1 cellular context compared by ENCODE assay signal in the genomic region with DNA sequence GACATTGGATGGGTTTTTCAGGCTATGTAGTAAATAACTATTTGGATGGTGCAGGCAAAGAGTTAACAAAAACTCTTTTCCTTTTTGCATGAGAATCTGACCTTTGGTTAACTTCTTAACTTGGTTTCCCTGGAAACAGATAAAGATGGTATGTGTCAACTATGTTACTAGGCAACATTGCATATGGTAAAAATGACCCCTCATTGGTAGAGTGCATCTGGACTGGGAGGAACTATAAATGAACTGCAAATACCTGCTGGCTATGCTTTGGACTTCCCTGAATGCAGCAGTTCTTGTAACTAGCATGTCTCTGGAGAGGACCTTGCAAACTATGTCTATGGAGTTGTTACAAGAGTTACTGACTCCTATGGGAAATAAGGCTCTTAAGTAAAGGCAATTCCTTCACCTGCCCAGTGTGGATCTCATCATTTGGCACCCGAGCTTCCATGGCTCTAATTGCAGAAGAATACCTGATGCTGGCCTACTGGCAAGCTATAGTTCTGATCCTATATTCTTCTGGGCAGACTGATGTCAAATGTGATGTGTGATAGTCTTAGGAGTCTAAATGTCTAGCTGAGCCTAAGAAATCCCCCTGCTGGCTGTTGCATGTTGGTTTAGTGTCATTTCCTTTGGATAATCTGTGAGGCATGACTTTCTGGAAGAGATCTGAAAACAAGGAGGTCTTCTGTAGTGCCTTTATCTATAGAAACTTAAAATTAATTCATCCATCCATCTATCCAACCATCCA.
TF ChIP-seq lines count a peak whose summit lies in the region.

No MANE protein-coding gene starts in this region.

TF ChIP-seq in HepG2, 621 proteins besides CTCF, POLR2A, EP300 and RAD21:
- TF ChIP-seq POGZ (CRISPR knock-in tag; IDR thresholded peaks at IDR 0.05) = peak; percentile 38; the same call in 1 of the 2 replicates
- 0 out of 2 replicates have a peak, but pooled peaks have one; percentile 13 for TF ChIP-seq ZMYM2 (CRISPR knock-in tag; IDR thresholded peaks at IDR 0.05)
- 0 out of 2 replicates have a peak, but pooled peaks have one; percentile 74 for TF ChIP-seq FOXO4 (CRISPR knock-in tag; conservative IDR thresholded peaks at IDR 0.05)
- TF ChIP-seq ASH2L (IDR thresholded peaks at IDR 0.05; ENCODE audit: insufficient read length, low read depth, low read length) = peak; percentile 8
- no peak for TF ChIP-seq SAFB2 (CRISPR knock-in tag; IDR thresholded peaks at IDR 0.05; ENCODE audit: borderline replicate concordance, low read depth)
- 0 out of 2 replicates have a peak, but pooled peaks have one; percentile 52 for TF ChIP-seq PPARG (CRISPR knock-in tag; conservative IDR thresholded peaks at IDR 0.05)
- TF ChIP-seq RFX3 (CRISPR knock-in tag; IDR thresholded peaks at IDR 0.05) = peak; percentile 58
- TF ChIP-seq PHF5A (CRISPR knock-in tag; IDR thresholded peaks at IDR 0.05; ENCODE audit: low read depth, unreplicated experiment) = no peak
- peak; percentile 13; the same call in 1 of the 2 replicates for TF ChIP-seq SAP130 (CRISPR knock-in tag; IDR thresholded peaks at IDR 0.05; ENCODE audit: low read depth)
- peak; percentile 31; the same call in 1 of the 2 replicates for TF ChIP-seq NR2F6 (IDR thresholded peaks at IDR 0.05)
- TF ChIP-seq NR2F6 (CRISPR knock-in tag; IDR thresholded peaks at IDR 0.05) = no peak
- peak; percentile 79 for TF ChIP-seq PAXIP1 (CRISPR knock-in tag; conservative IDR thresholded peaks at IDR 0.05)
- TF ChIP-seq THAP11 (CRISPR knock-in tag; IDR thresholded peaks at IDR 0.05) = no peak
- TF ChIP-seq HNF4A (CRISPR knock-in tag; IDR thresholded peaks at IDR 0.05) = peak; percentile 16; the same call in 1 of the 2 replicates
- peak; percentile 93 for TF ChIP-seq ZNF652 (CRISPR knock-in tag; IDR thresholded peaks at IDR 0.05; ENCODE audit: borderline replicate concordance, low read depth)
- TF ChIP-seq, protein P1, sequence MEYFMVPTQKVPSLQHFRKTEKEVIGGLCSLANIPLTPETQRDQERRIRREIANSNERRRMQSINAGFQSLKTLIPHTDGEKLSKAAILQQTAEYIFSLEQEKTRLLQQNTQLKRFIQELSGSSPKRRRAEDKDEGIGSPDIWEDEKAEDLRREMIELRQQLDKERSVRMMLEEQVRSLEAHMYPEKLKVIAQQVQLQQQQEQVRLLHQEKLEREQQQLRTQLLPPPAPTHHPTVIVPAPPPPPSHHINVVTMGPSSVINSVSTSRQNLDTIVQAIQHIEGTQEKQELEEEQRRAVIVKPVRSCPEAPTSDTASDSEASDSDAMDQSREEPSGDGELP (IDR thresholded peaks at IDR 0.05; ENCODE audit: borderline replicate concordance, low read depth) = peak; percentile 11; the same call in 1 of the 2 replicates
- TF ChIP-seq ZNF615 (CRISPR knock-in tag; IDR thresholded peaks at IDR 0.05; ENCODE audit: borderline replicate concordance) = no peak
- TF ChIP-seq RFX1 (IDR thresholded peaks at IDR 0.05) = peak; percentile 76
- TF ChIP-seq RFX5 (IDR thresholded peaks at IDR 0.05; ENCODE audit: low read depth, low read length) = peak; percentile 71
- no peak for TF ChIP-seq GATAD2A (CRISPR knock-in tag; IDR thresholded peaks at IDR 0.05)
- 0 out of 2 replicates have a peak, but pooled peaks have one; percentile 51 for TF ChIP-seq ZMYM4 (CRISPR knock-in tag; IDR thresholded peaks at IDR 0.05)
- no peak for TF ChIP-seq CREM (IDR thresholded peaks at IDR 0.05)
- no peak for TF ChIP-seq CREM (CRISPR knock-in tag; IDR thresholded peaks at IDR 0.05)
- TF ChIP-seq NCOA1 (CRISPR knock-in tag; IDR thresholded peaks at IDR 0.05) = 0 out of 2 replicates have a peak, but pooled peaks have one; percentile 44
- no peak for TF ChIP-seq FOXA1 (IDR thresholded peaks at IDR 0.05)
- TF ChIP-seq FOXA1 (CRISPR knock-in tag; IDR thresholded peaks at IDR 0.05) = 0 out of 2 replicates have a peak, but pooled peaks have one; percentile 9
